In the genomic region with DNA sequence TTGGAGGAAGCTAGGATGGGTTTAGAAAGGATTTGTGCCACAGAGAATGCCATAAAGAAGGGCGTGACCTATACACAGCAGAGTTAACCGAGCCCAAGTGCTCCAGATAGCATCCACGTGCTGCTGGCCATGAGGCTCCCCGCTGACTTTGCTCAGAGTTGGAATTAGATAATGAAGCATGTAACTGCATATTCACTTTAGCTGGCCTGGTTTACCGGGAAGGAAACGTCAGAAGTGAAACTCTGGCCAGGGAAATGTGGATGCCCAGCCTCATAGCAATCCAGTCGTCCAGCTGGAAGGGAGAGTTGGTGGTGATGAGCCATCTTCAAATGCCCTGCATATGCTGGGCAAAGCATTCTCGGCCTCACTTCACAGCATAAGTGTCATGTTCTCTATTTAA, we compare ENCODE assay signal across 1 cellular context.
TF ChIP-seq lines count a peak whose summit lies in the region.

No MANE protein-coding gene starts in this region.

TF ChIP-seq in K562, 482 proteins besides CTCF, POLR2A, EP300 and RAD21:
- TF ChIP-seq, protein P1, sequence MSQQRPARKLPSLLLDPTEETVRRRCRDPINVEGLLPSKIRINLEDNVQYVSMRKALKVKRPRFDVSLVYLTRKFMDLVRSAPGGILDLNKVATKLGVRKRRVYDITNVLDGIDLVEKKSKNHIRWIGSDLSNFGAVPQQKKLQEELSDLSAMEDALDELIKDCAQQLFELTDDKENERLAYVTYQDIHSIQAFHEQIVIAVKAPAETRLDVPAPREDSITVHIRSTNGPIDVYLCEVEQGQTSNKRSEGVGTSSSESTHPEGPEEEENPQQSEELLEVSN (IDR thresholded peaks at IDR 0.05; ENCODE audit: borderline replicate concordance in 1 of 2, extremely low read depth in 1 of 2, insufficient read depth in 1 of 2, insufficient read length in 1 of 2, low read depth in 1 of 2, low read length in 1 of 2, poor library complexity in 1 of 2, severe bottlenecking in 1 of 2) = peak in 1 of 2 experiments; percentile 19
- no peak for TF ChIP-seq ZNF445 (CRISPR knock-in tag; IDR thresholded peaks at IDR 0.05; ENCODE audit: low read depth)
- TF ChIP-seq, protein P2, sequence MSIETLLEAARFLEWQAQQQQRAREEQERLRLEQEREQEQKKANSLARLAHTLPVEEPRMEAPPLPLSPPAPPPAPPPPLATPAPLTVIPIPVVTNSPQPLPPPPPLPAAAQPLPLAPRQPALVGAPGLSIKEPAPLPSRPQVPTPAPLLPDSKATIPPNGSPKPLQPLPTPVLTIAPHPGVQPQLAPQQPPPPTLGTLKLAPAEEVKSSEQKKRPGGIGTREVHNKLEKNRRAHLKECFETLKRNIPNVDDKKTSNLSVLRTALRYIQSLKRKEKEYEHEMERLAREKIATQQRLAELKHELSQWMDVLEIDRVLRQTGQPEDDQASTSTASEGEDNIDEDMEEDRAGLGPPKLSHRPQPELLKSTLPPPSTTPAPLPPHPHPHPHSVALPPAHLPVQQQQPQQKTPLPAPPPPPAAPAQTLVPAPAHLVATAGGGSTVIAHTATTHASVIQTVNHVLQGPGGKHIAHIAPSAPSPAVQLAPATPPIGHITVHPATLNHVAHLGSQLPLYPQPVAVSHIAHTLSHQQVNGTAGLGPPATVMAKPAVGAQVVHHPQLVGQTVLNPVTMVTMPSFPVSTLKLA (conservative IDR thresholded peaks at IDR 0.05) = 0 out of 4 replicates have a peak, but pooled peaks of 1 of the 2 experiments have one; percentile 27
- TF ChIP-seq, protein P3, sequence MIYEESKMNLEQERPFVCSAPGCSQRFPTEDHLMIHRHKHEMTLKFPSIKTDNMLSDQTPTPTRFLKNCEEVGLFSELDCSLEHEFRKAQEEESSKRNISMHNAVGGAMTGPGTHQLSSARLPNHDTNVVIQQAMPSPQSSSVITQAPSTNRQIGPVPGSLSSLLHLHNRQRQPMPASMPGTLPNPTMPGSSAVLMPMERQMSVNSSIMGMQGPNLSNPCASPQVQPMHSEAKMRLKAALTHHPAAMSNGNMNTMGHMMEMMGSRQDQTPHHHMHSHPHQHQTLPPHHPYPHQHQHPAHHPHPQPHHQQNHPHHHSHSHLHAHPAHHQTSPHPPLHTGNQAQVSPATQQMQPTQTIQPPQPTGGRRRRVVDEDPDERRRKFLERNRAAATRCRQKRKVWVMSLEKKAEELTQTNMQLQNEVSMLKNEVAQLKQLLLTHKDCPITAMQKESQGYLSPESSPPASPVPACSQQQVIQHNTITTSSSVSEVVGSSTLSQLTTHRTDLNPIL (CRISPR knock-in tag; IDR thresholded peaks at IDR 0.05) = no peak
- TF ChIP-seq, protein P4, sequence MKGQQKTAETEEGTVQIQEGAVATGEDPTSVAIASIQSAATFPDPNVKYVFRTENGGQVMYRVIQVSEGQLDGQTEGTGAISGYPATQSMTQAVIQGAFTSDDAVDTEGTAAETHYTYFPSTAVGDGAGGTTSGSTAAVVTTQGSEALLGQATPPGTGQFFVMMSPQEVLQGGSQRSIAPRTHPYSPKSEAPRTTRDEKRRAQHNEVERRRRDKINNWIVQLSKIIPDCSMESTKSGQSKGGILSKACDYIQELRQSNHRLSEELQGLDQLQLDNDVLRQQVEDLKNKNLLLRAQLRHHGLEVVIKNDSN (CRISPR knock-in tag; IDR thresholded peaks at IDR 0.05) = 0 out of 2 replicates have a peak, but pooled peaks have one; percentile 10
- TF ChIP-seq NRF1 (conservative IDR thresholded peaks at IDR 0.05 in 1 of 2, IDR thresholded peaks at IDR 0.05 in 1 of 2) = no peak
- TF ChIP-seq, protein P5, sequence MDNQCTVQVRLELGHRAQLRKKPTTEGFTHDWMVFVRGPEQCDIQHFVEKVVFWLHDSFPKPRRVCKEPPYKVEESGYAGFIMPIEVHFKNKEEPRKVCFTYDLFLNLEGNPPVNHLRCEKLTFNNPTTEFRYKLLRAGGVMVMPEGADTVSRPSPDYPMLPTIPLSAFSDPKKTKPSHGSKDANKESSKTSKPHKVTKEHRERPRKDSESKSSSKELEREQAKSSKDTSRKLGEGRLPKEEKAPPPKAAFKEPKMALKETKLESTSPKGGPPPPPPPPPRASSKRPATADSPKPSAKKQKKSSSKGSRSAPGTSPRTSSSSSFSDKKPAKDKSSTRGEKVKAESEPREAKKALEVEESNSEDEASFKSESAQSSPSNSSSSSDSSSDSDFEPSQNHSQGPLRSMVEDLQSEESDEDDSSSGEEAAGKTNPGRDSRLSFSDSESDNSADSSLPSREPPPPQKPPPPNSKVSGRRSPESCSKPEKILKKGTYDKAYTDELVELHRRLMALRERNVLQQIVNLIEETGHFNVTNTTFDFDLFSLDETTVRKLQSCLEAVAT (IDR thresholded peaks at IDR 0.05) = no peak
- peak; percentile 51; the same call in 1 of the 2 replicates for TF ChIP-seq BHLHE40 (IDR thresholded peaks at IDR 0.05; ENCODE audit: low read length)
- no peak for TF ChIP-seq FOS (IDR thresholded peaks at IDR 0.05; ENCODE audit: extremely low read depth, insufficient read length)
- TF ChIP-seq L3MBTL2 (IDR thresholded peaks at IDR 0.05) = peak; percentile 53
